ENCODE assay signal across 8 cellular contexts in genomic region chr9:14447103-14447502, GRCh38.
"Had no signal": no experiment of that assay in that cellular context is flagged by ENCODE, and none has a peak within 500 bp of the region (broad histone marks: within the 10 kb centered on the region; RNA-seq: fewer than 3 reads in every experiment).

No MANE protein-coding gene starts in this region.

- H3K4me3 ChIP-seq: GM12878 had no signal

- FAIRE-seq: G401.6, GM12878, GM12891, GM12892, GM18507, GM19239 had no signal

- DNase-seq: GDM1, GF-D8 had no signal

- ATAC-seq: GM12878 had no signal
